ENCODE assay signal across 20 cellular contexts in genomic region chr1:13774121-13774520, GRCh38.
DNase-seq lines count a peak whose midpoint lies in the region; ATAC-seq and TF ChIP-seq lines count a peak whose summit lies in the region.
"Had no signal": no experiment of that assay in that cellular context is flagged by ENCODE, and none has a peak within 500 bp of the region (broad histone marks: within the 10 kb centered on the region; RNA-seq: fewer than 3 reads in every experiment).

No MANE protein-coding gene starts in this region.

- H3K4me1 ChIP-seq in adipocyte (ENCODE audit: control insufficient read depth, insufficient read depth, low read length) (peaks cover 28% of the 10 kb centered on the region), sigmoid colon (peaks cover 0 to 57% (median 28%) of the 10 kb centered on the region in 4 donors)

- H3K4me3 ChIP-seq in AG10803 (ENCODE audit: low read length) (no peak overlapping the region), adipocyte (ENCODE audit: low read length) (no peak overlapping the region), sigmoid colon (no peak overlapping the region)
- H3K4me3 ChIP-seq: BLaER1 treated with 17β-estradiol and CSF1 and Interleukin-3, amounts not matched to agents 10 nM and 100 nM; GM23338; K562 had no signal

- H3K4me3 Mint-ChIP-seq in memory B cell: no peak overlapping the region
- H3K4me3 Mint-ChIP-seq in stimulated activated naive B cell treated with anti-CD40 and anti-IgM and Interleukin-4, amounts not matched to agents 10 μg/mL and 1 μg/mL and 100 μg/mL, for 72 hours: no peak overlapping the region
- H3K4me3 Mint-ChIP-seq: B cell; CD8-positive, alpha-beta memory T cell; GM23338 had no signal

- no peaks in the 10 kb centered on the region for H3K9me3 Mint-ChIP-seq in memory B cell
- H3K9me3 Mint-ChIP-seq in stimulated activated naive B cell treated with anti-CD40 and anti-IgM and Interleukin-4, amounts not matched to agents 10 μg/mL and 1 μg/mL and 100 μg/mL, for 72 hours: no peaks in the 10 kb centered on the region
- H3K9me3 Mint-ChIP-seq: CD8-positive, alpha-beta memory T cell; GM23338 had no signal

- DNase-seq in AG10803 (ENCODE audit: low read depth): peak; percentile 48
- peak; percentile 66 for DNase-seq in EL
- DNase-seq in adipocyte (ENCODE audit: low read depth): peak; percentile 42
- no peak for DNase-seq in memory B cell (ENCODE audit: low spot score in 2 of 2)
- no peak for DNase-seq in stimulated activated naive B cell treated with anti-CD40 and anti-IgM and Interleukin-4, amounts not matched to agents 10 μg/mL and 1 μg/mL and 100 μg/mL, for 72 hours
- DNase-seq in T-helper 2 cell: no peak
- DNase-seq in sigmoid colon: no peak
- DNase-seq: 8988T; CD8-positive, alpha-beta memory T cell; COR-L47; DMS 273 treated with DMSO at 0.1 percent for 48 hours; DMS53; DND-41; GDM1 had no signal

- no peak for TF ChIP-seq CTCF in AG10803 (conservative IDR thresholded peaks at IDR 0.05; ENCODE audit: low read length)
- TF ChIP-seq CTCF in sigmoid colon (IDR thresholded peaks at IDR 0.05): no peak

- no peak overlapping the region for H3K9ac ChIP-seq in adipocyte (ENCODE audit: low read length)
- H3K9ac ChIP-seq: BLaER1 treated with 17β-estradiol and CSF1 and Interleukin-3, amounts not matched to agents 10 nM and 100 nM had no signal

- H3K27ac ChIP-seq in sigmoid colon: no peak overlapping the region
- H3K27ac ChIP-seq: BLaER1 treated with 17β-estradiol and CSF1 and Interleukin-3, amounts not matched to agents 10 nM and 100 nM had no signal

- H3K9me3 ChIP-seq in adipocyte (ENCODE audit: control insufficient read depth, low read length) (no peaks in the 10 kb centered on the region), sigmoid colon (no peaks in the 10 kb centered on the region)
- H3K9me3 ChIP-seq: BLaER1 treated with 17β-estradiol and CSF1 and Interleukin-3, amounts not matched to agents 10 nM and 100 nM had no signal

- peaks cover 19% of the 10 kb centered on the region for H3K4me1 Mint-ChIP-seq in memory B cell
- H3K4me1 Mint-ChIP-seq in stimulated activated naive B cell treated with anti-CD40 and anti-IgM and Interleukin-4, amounts not matched to agents 10 μg/mL and 1 μg/mL and 100 μg/mL, for 72 hours: peaks cover 16 to 31% of the 10 kb centered on the region in 2 donors

- H3K36me3 ChIP-seq in adipocyte (ENCODE audit: control insufficient read depth, insufficient read depth, low read length, severe bottlenecking) (peaks cover 55% of the 10 kb centered on the region), sigmoid colon (peaks cover 5 to 43% (median 10%) of the 10 kb centered on the region in 4 donors)

- peak overlapping the region; percentile 69 for H3K27ac Mint-ChIP-seq in memory B cell
- H3K27ac Mint-ChIP-seq in stimulated activated naive B cell treated with anti-CD40 and anti-IgM and Interleukin-4, amounts not matched to agents 10 μg/mL and 1 μg/mL and 100 μg/mL, for 72 hours: no peak overlapping the region
- H3K27ac Mint-ChIP-seq: B cell, GM23338 had no signal

- H3K36me3 Mint-ChIP-seq in memory B cell: peaks cover 25% of the 10 kb centered on the region
- peaks cover 19 to 41% of the 10 kb centered on the region in 2 donors for H3K36me3 Mint-ChIP-seq in stimulated activated naive B cell treated with anti-CD40 and anti-IgM and Interleukin-4, amounts not matched to agents 10 μg/mL and 1 μg/mL and 100 μg/mL, for 72 hours

- 97 to 100% methylated on average over 2 of the region's 2 CpGs for WGBS in sigmoid colon, 2 donors

- H3K27me3 ChIP-seq in adipocyte (replicated peaks; ENCODE audit: control insufficient read depth, insufficient read depth, low read length): no peaks in the 10 kb centered on the region
- no peaks in the 10 kb centered on the region for H3K27me3 ChIP-seq in sigmoid colon
- H3K27me3 ChIP-seq: BLaER1 treated with 17β-estradiol and CSF1 and Interleukin-3, amounts not matched to agents 10 nM and 100 nM had no signal

- no peak for TF ChIP-seq POLR2A in sigmoid colon (IDR thresholded peaks at IDR 0.05)

- no peak for ATAC-seq in memory B cell (ENCODE audit: low read depth)
- no peak for ATAC-seq in HG03159 (IDR thresholded peaks at IDR 0.05; ENCODE audit: unreplicated experiment)
- no peak for ATAC-seq in stimulated activated naive B cell treated with anti-CD40 and anti-IgM and Interleukin-4, amounts not matched to agents 10 μg/mL and 1 μg/mL and 100 μg/mL, for 72 hours (replicated peaks)
- ATAC-seq: GM23338, HCT116, K562 had no signal

- no peaks in the 10 kb centered on the region for H3K27me3 Mint-ChIP-seq in memory B cell
- no peaks in the 10 kb centered on the region for H3K27me3 Mint-ChIP-seq in stimulated activated naive B cell treated with anti-CD40 and anti-IgM and Interleukin-4, amounts not matched to agents 10 μg/mL and 1 μg/mL and 100 μg/mL, for 72 hours
- H3K27me3 Mint-ChIP-seq: B cell; CD8-positive, alpha-beta memory T cell had no signal

- intact Hi-C loops in sigmoid colon (cut with DNase I): no loop called here

- no peak for TF ChIP-seq EP300 in sigmoid colon (IDR thresholded peaks at IDR 0.05)

Comparison
In these comparisons a context has a peak if more than half of its experiments do, and no peak if none do; other contexts are left out.
1. DNase-seq: peak in AG10803 (single experiment), EL (single experiment) and adipocyte (single experiment); none in memory B cell (0 of 2), stimulated activated naive B cell treated with anti-CD40 and anti-IgM and Interleukin-4, amounts not matched to agents 10 μg/mL and 1 μg/mL and 100 μg/mL, for 72 hours (single experiment), T-helper 2 cell (0 of 5) and sigmoid colon (single experiment).